10 cellular contexts compared by ENCODE assay signal in the genomic region with DNA sequence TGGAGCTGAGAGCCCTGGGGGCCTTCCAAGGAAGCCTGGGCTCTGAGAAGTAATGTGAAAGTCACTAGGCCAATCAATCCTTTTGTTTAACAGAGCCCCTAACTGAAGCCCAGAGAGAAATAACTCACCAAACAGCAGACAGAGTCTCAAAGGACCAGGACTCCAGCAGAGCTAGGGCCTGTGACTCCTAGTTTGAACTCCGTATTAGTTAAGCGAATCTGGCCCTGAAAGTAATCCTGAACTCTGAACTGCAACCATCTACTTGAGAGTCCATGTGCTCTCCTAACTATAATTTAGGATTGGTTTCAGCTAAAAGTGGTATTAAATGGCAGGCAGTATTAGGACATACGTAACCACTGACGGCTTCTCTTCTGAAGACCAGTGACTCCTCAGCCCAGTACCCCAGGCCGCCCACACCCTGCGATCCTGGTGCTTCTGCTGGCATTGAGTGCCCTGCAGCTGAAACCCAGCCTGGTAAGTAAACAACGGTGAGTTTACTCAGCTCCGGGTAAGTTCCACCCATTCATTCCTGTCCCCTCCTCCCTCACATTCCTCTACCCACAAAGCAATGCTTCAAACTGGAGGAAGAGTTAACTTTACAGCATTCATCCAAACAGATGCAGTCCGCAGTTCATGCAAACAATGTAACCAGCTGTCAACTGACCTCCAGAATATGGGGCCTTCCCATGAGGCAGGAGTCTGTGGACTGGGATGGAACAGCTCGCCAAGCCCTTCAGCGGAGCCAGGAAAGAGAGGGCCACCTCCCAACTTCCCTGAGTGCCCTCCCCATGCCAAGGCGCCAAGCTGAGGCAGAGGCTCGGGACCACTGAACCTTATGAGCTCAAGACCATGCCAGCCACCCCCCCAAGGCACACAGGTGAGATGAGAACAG. TPM values are rescaled to one million over a fixed set of nuclear protein-coding genes. Genes with fewer than 3 reads are reported as not detected.
DNase-seq lines count a peak whose midpoint lies in the region; ATAC-seq and TF ChIP-seq lines count a peak whose summit lies in the region.
"Had no signal": no experiment of that assay in that cellular context is flagged by ENCODE, and none has a peak within 500 bp of the region (broad histone marks: within the 10 kb centered on the region; RNA-seq: fewer than 3 reads in every experiment).

No MANE protein-coding gene starts in this region.

- DNase-seq in NCI-H1417 (lab: John Stamatoyannopoulos, UW) (peak; percentile 2 to 48 (median 10)), NCI-H1417 treated with DMSO at 0.1 percent for 48 hours (lab: John Stamatoyannopoulos, UW) (no peak), left kidney (ENCODE audit: low read depth, low spot score) (peak; percentile 92), ureter (ENCODE audit: low spot score) (peak; percentile 69), substantia nigra (lab: John Stamatoyannopoulos, UW) (no peak)
- DNase-seq: activated T-cell treated with anti-CD3 and anti-CD28 coated beads, Interleukin-2, amount 50 U/mL, for 72 hours; naive thymus-derived CD4-positive, alpha-beta T cell had no signal

- ATAC-seq in GM18873 (IDR thresholded peaks at IDR 0.05; ENCODE audit: low FRiP score, unreplicated experiment) (no peak), HG02970 (IDR thresholded peaks at IDR 0.05; ENCODE audit: low FRiP score, unreplicated experiment) (no peak)
- ATAC-seq: activated T-cell treated with anti-CD3 and anti-CD28 coated beads, Interleukin-2, amount 50 U/mL, for 72 hours; naive thymus-derived CD4-positive, alpha-beta T cell had no signal

- H3K27ac ChIP-seq in VCaP (peak overlapping the region; percentile 56), substantia nigra (ENCODE audit: low read depth, low read length, poor library complexity, severe bottlenecking) (no peak overlapping the region)

- no peak for TF ChIP-seq CTCF in VCaP (conservative IDR thresholded peaks at IDR 0.05)

RNA-seq across cellular contexts. Expression of gene MYO5C, which starts 7.3 kb away (rescaled TPM):
- total RNA-seq in ureter, result 56.3 TPM

Comparison
In these comparisons a context has a peak if more than half of its experiments do, and no peak if none do; other contexts are left out.
1. DNase-seq: peak in NCI-H1417 (3 of 3), left kidney (single experiment) and ureter (single experiment); none in NCI-H1417 treated with DMSO at 0.1 percent for 48 hours (single experiment) and substantia nigra (0 of 49).